In the genomic region with DNA sequence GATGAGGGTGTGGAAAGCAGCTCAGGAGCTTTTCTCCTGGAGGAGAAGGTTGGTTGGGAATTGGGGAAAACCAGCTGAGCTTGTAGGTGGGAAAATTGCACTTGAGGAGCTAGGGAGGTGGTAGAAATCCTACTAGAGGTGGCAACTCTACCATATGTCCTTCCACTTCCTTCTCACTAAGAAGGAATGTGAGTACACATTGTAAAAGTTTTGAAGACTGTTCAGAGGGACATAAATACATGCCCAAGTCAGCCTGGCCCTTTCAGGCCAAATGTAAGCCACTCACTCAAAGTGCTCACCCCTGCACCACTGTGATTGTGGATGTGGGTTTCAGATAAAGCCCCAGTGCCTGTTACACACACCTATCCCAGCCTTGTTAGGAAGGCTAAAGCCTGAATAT, we compare ENCODE assay signal across 17 cellular contexts.
DNase-seq lines count a peak whose midpoint lies in the region; ATAC-seq and TF ChIP-seq lines count a peak whose summit lies in the region.
"Had no signal": no experiment of that assay in that cellular context is flagged by ENCODE, and none has a peak within 500 bp of the region (broad histone marks: within the 10 kb centered on the region; RNA-seq: fewer than 3 reads in every experiment).

No MANE protein-coding gene starts in this region.

- H3K4me3 ChIP-seq in MM.1S (ENCODE audit: low read length), result no peak overlapping the region
- H3K4me3 ChIP-seq: A549 had no signal

- no peaks in the 10 kb centered on the region for H3K9me2 ChIP-seq in MM.1S (replicated peaks; ENCODE audit: insufficient read depth, low read length)

- intact Hi-C loops in left colon (cut with DNase I, micrococcal nuclease), result no loop called here

- H3K9me3 Mint-ChIP-seq in nephron progenitor cell (peaks cover 25% of the 10 kb centered on the region), T-cell (peaks cover 0 to 3% (median 3%) of the 10 kb centered on the region in 3 donors)
- H3K9me3 Mint-ChIP-seq: CD4-positive, alpha-beta T cell had no signal

- H3K4me2 ChIP-seq in MM.1S (ENCODE audit: low read depth, low read length), result no peak overlapping the region
- H3K4me2 ChIP-seq: A549 had no signal

- TF ChIP-seq CTCF in VCaP (conservative IDR thresholded peaks at IDR 0.05), result no peak
- TF ChIP-seq CTCF in nephron progenitor cell (IDR thresholded peaks at IDR 0.05), result no peak
- TF ChIP-seq CTCF in MM.1S (IDR thresholded peaks at IDR 0.05; ENCODE audit: low read length), result no peak

- DNase-seq in EH (ENCODE audit: low read depth) (peak; percentile 24), left colon (no peak), nephron progenitor cell (no peak), T-cell (no peak), MM.1S (no peak)
- DNase-seq: AML-193; Caco-2; CD4-positive, alpha-beta T cell; GDM1; GOT3; H9 had no signal

- H3K4me3 Mint-ChIP-seq in nephron progenitor cell (no peak overlapping the region), T-cell (no peak overlapping the region)
- H3K4me3 Mint-ChIP-seq: CD4-positive, alpha-beta T cell; H9 had no signal

- H3K4me1 Mint-ChIP-seq in nephron progenitor cell, result peaks cover 5% of the 10 kb centered on the region
- H3K4me1 Mint-ChIP-seq in T-cell, result no peaks in the 10 kb centered on the region

- H3F3A ChIP-seq in MM.1S (ENCODE audit: insufficient read depth, low read length), result no peaks in the 10 kb centered on the region

- no peak overlapping the region for H3K9ac ChIP-seq in MM.1S (ENCODE audit: low read length)

- H3K27ac Mint-ChIP-seq in nephron progenitor cell (peak overlapping the region; percentile 95), T-cell (no peak overlapping the region)
- H3K27ac Mint-ChIP-seq: CD4-positive, alpha-beta T cell had no signal

- no peak overlapping the region for H2AFZ ChIP-seq in MM.1S (ENCODE audit: low read length)

- ATAC-seq in left colon (peak; percentile 95), GM19452 (IDR thresholded peaks at IDR 0.05; ENCODE audit: unreplicated experiment) (no peak), T-cell (replicated peaks in 1 of 4) (no peak), GM18519 (IDR thresholded peaks at IDR 0.05; ENCODE audit: low FRiP score, unreplicated experiment) (no peak)
- ATAC-seq: A549 had no signal

- no peaks in the 10 kb centered on the region for H3K4me1 ChIP-seq in MM.1S (ENCODE audit: low read length)
- H3K4me1 ChIP-seq: A549, Caco-2 had no signal

- no peaks in the 10 kb centered on the region for H3K9me3 ChIP-seq in MM.1S (replicated peaks; ENCODE audit: insufficient read depth, low read length)
- H3K9me3 ChIP-seq: A549, Caco-2 had no signal

- no peaks in the 10 kb centered on the region for H3K27me3 ChIP-seq in MM.1S (replicated peaks; ENCODE audit: insufficient read depth, low read length)

- H3K27ac ChIP-seq in VCaP (peak overlapping the region; percentile 21), MM.1S (ENCODE audit: low read length) (no peak overlapping the region)
- H3K27ac ChIP-seq: 22Rv1, A549, C4-2B had no signal

- no peaks in the 10 kb centered on the region for H3K36me3 ChIP-seq in MM.1S (replicated peaks; ENCODE audit: insufficient read depth, low read length)

- H3K36me3 Mint-ChIP-seq in nephron progenitor cell (ENCODE audit: low read depth) (peaks cover 64% of the 10 kb centered on the region), T-cell (peaks cover 13% of the 10 kb centered on the region)

- CTCF ChIA-PET in T-cell (lab: Charles Lee), result interaction anchor here in 1 of 2 donors (0.6 kb wide), 1 partner anchor 18 kb away, joined by 4 read pairs; no protein-coding TSS in a partner anchor

- H4K20me1 ChIP-seq in MM.1S (ENCODE audit: insufficient read depth, low read length), result no peaks in the 10 kb centered on the region

- no peaks in the 10 kb centered on the region for H3K27me3 Mint-ChIP-seq in nephron progenitor cell (ENCODE audit: low read depth, poor library complexity)
- no peaks in the 10 kb centered on the region for H3K27me3 Mint-ChIP-seq in T-cell
- H3K27me3 Mint-ChIP-seq: CD4-positive, alpha-beta T cell had no signal

- H3K79me2 ChIP-seq in MM.1S (ENCODE audit: low read length), result no peaks in the 10 kb centered on the region

- POLR2A ChIA-PET in T-cell (lab: Charles Lee), result no interaction called here
